In the genomic region with DNA sequence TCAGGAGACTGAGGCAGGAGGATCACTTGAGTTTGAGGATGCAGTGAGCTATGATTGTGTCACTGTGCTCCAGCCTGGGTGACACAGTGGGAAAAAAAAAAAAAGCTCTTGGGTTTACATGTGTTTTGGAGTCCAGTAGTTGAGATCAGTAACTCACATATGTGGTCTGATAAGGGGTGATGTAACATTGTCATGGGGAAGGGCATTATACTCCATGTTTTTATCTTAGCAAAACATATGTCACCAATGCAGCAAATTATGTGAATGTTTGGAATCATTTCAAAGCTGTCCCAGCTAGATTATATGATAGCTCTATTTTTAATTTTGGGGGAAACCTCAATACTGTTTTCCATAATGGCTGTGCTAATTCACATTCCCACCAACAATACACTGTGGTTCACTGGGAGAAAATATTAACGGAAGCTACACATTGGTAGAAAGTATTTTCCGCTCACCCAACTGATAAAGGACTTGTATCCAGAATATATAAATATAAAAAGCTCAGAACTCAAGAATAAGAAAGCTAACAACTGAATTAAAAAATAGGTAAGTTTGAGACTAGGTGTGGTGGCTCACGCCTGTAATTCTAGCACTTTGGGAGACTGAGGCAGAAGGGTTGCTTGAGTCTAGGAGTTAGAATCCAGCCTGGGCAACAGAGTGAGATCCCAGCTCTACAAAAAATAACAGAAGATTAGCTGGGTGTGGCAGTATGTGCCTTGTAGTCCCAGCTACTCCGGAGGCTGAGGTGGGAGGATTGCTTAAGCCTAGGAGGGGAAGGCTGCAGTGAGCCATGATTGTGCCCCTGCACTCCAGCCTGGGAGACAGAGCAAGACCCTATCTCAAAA, we compare ENCODE assay signal across 1 cellular context.
TF ChIP-seq lines count a peak whose summit lies in the region.

No MANE protein-coding gene starts in this region.

TF ChIP-seq in K562, 482 proteins besides CTCF, POLR2A, EP300 and RAD21 (continued from another document and continues in another):
- TF ChIP-seq IRF1 (CRISPR knock-in tag; IDR thresholded peaks at IDR 0.05; ENCODE audit: borderline replicate concordance) = no peak
- TF ChIP-seq, protein P1, sequence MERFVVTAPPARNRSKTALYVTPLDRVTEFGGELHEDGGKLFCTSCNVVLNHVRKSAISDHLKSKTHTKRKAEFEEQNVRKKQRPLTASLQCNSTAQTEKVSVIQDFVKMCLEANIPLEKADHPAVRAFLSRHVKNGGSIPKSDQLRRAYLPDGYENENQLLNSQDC (CRISPR knock-in tag; IDR thresholded peaks at IDR 0.05) = no peak
- TF ChIP-seq ATF1 (CRISPR knock-in tag; IDR thresholded peaks at IDR 0.05) = no peak
- peak; percentile 70 for TF ChIP-seq ATF1 (tag; IDR thresholded peaks at IDR 0.05)
- TF ChIP-seq ZNF507 (tag; conservative IDR thresholded peaks at IDR 0.05) = no peak
- 0 out of 2 replicates have a peak, but pooled peaks have one; percentile 47 for TF ChIP-seq SMAD3 (CRISPR knock-in tag; conservative IDR thresholded peaks at IDR 0.05)
- TF ChIP-seq RFX1 (IDR thresholded peaks at IDR 0.05) = no peak
- TF ChIP-seq, protein P2, sequence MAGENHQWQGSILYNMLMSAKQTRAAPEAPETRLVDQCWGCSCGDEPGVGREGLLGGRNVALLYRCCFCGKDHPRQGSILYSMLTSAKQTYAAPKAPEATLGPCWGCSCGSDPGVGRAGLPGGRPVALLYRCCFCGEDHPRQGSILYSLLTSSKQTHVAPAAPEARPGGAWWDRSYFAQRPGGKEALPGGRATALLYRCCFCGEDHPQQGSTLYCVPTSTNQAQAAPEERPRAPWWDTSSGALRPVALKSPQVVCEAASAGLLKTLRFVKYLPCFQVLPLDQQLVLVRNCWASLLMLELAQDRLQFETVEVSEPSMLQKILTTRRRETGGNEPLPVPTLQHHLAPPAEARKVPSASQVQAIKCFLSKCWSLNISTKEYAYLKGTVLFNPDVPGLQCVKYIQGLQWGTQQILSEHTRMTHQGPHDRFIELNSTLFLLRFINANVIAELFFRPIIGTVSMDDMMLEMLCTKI (IDR thresholded peaks at IDR 0.05; ENCODE audit: partially characterized antibody) = no peak
- TF ChIP-seq ELF4 (CRISPR knock-in tag; IDR thresholded peaks at IDR 0.05) = peak; percentile 95
- TF ChIP-seq ZNF174 (CRISPR knock-in tag; IDR thresholded peaks at IDR 0.05) = no peak
- TF ChIP-seq CREB3 (tag; conservative IDR thresholded peaks at IDR 0.05; ENCODE audit: low read depth) = no peak; the same call in 1 of the 2 replicates
- TF ChIP-seq POLR2AphosphoS2 (IDR thresholded peaks at IDR 0.05; ENCODE audit: low read length) = no peak
- TF ChIP-seq THRAP3 (IDR thresholded peaks at IDR 0.05; ENCODE audit: borderline replicate concordance) = no peak
- TF ChIP-seq PHB (CRISPR knock-in tag; IDR thresholded peaks at IDR 0.05) = no peak
- TF ChIP-seq KAT8 (IDR thresholded peaks at IDR 0.05; ENCODE audit: low read depth) = no peak
- TF ChIP-seq TAF1 (IDR thresholded peaks at IDR 0.05; ENCODE audit: control insufficient read depth, extremely low read depth, insufficient read depth, low read length, severe bottlenecking) = no peak
- TF ChIP-seq ZNF224 (CRISPR knock-in tag; IDR thresholded peaks at IDR 0.05) = no peak
- TF ChIP-seq DEAF1 (CRISPR knock-in tag; IDR thresholded peaks at IDR 0.05) = no peak
- TF ChIP-seq CAMTA2 (CRISPR knock-in tag; conservative IDR thresholded peaks at IDR 0.05) = no peak
- no peak for TF ChIP-seq NUFIP1 (IDR thresholded peaks at IDR 0.05; ENCODE audit: partially characterized antibody)
- no peak for TF ChIP-seq POLR2B (IDR thresholded peaks at IDR 0.05; ENCODE audit: low read depth, partially characterized antibody)
- TF ChIP-seq KLF10 (CRISPR knock-in tag; IDR thresholded peaks at IDR 0.05) = no peak
- TF ChIP-seq MCM3 (IDR thresholded peaks at IDR 0.05) = no peak
- TF ChIP-seq ZNF75A (CRISPR knock-in tag; IDR thresholded peaks at IDR 0.05) = no peak
- TF ChIP-seq CBX2 (IDR thresholded peaks at IDR 0.05; ENCODE audit: insufficient read depth, low read length, poor library complexity, severe bottlenecking) = no peak
- no peak for TF ChIP-seq CBX8 (IDR thresholded peaks at IDR 0.05; ENCODE audit: borderline replicate concordance, extremely low read depth, low read depth, low read length, poor library complexity, severe bottlenecking)
- peak; percentile 71 for TF ChIP-seq MTA1 (IDR thresholded peaks at IDR 0.05; ENCODE audit: borderline replicate concordance)
- TF ChIP-seq SUPT5H (IDR thresholded peaks at IDR 0.05) = no peak
- no peak for TF ChIP-seq TCF7L2 (IDR thresholded peaks at IDR 0.05; ENCODE audit: low read depth, low read length)
- no peak for TF ChIP-seq ZNF212 (CRISPR knock-in tag; IDR thresholded peaks at IDR 0.05)
- 0 out of 2 replicates have a peak, but pooled peaks have one; percentile 57 for TF ChIP-seq ADNP (tag; IDR thresholded peaks at IDR 0.05)
- 0 out of 2 replicates have a peak, but pooled peaks have one; percentile 41 for TF ChIP-seq MTA3 (IDR thresholded peaks at IDR 0.05; ENCODE audit: borderline replicate concordance)
- no peak for TF ChIP-seq USF2 (CRISPR knock-in tag; IDR thresholded peaks at IDR 0.05)
- TF ChIP-seq ZNF444 (CRISPR knock-in tag; IDR thresholded peaks at IDR 0.05) = 0 out of 2 replicates have a peak, but pooled peaks have one; percentile 42
- TF ChIP-seq, protein P3, sequence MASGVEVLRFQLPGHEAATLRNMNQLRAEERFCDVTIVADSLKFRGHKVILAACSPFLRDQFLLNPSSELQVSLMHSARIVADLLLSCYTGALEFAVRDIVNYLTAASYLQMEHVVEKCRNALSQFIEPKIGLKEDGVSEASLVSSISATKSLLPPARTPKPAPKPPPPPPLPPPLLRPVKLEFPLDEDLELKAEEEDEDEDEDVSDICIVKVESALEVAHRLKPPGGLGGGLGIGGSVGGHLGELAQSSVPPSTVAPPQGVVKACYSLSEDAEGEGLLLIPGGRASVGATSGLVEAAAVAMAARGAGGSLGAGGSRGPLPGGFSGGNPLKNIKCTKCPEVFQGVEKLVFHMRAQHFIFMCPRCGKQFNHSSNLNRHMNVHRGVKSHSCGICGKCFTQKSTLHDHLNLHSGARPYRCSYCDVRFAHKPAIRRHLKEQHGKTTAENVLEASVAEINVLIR (CRISPR knock-in tag; IDR thresholded peaks at IDR 0.05) = no peak
- peak; percentile 81 for TF ChIP-seq ZNF263 (CRISPR knock-in tag; IDR thresholded peaks at IDR 0.05; ENCODE audit: borderline replicate concordance)
- TF ChIP-seq HDAC3 (IDR thresholded peaks at IDR 0.05; ENCODE audit: borderline replicate concordance, partially characterized antibody) = peak; percentile 91
- TF ChIP-seq ETV6 (IDR thresholded peaks at IDR 0.05; ENCODE audit: borderline replicate concordance in 1 of 2, low read depth in 2 of 2, low read length in 1 of 2) = peak in 1 of 2 experiments; percentile 49; a peak in 1 of 4 replicates
- no peak for TF ChIP-seq ETV6 (CRISPR knock-in tag; IDR thresholded peaks at IDR 0.05; ENCODE audit: borderline replicate concordance)
- no peak for TF ChIP-seq BMI1 (IDR thresholded peaks at IDR 0.05; ENCODE audit: low read length)
- TF ChIP-seq ZSCAN29 (IDR thresholded peaks at IDR 0.05) = no peak
- peak; percentile 43 for TF ChIP-seq SMAD1 (IDR thresholded peaks at IDR 0.05; ENCODE audit: low read depth, low read length, partially characterized antibody)
- TF ChIP-seq GATA2 (CRISPR knock-in tag; IDR thresholded peaks at IDR 0.05) = peak; percentile 81
- TF ChIP-seq CREBBP (IDR thresholded peaks at IDR 0.05; ENCODE audit: low read depth, low read length) = no peak
- TF ChIP-seq ARNT (IDR thresholded peaks at IDR 0.05) = peak; percentile 60 to 89; a peak in 3 of 4 replicates
- TF ChIP-seq ARID1B (IDR thresholded peaks at IDR 0.05) = peak; percentile 98
- TF ChIP-seq FOXA1 (IDR thresholded peaks at IDR 0.05; ENCODE audit: borderline replicate concordance) = no peak
- TF ChIP-seq MCM2 (IDR thresholded peaks at IDR 0.05; ENCODE audit: low read depth) = no peak
- TF ChIP-seq KDM4B (IDR thresholded peaks at IDR 0.05; ENCODE audit: borderline replicate concordance in 2 of 2, low read depth in 1 of 2) = no peak
- no peak for TF ChIP-seq ZC3H8 (IDR thresholded peaks at IDR 0.05)
- TF ChIP-seq ZNF184 (CRISPR knock-in tag; IDR thresholded peaks at IDR 0.05) = no peak
- TF ChIP-seq, protein P4, sequence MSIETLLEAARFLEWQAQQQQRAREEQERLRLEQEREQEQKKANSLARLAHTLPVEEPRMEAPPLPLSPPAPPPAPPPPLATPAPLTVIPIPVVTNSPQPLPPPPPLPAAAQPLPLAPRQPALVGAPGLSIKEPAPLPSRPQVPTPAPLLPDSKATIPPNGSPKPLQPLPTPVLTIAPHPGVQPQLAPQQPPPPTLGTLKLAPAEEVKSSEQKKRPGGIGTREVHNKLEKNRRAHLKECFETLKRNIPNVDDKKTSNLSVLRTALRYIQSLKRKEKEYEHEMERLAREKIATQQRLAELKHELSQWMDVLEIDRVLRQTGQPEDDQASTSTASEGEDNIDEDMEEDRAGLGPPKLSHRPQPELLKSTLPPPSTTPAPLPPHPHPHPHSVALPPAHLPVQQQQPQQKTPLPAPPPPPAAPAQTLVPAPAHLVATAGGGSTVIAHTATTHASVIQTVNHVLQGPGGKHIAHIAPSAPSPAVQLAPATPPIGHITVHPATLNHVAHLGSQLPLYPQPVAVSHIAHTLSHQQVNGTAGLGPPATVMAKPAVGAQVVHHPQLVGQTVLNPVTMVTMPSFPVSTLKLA (conservative IDR thresholded peaks at IDR 0.05) = peak in 1 of 2 experiments; percentile 45; a peak in 1 of 4 replicates
- TF ChIP-seq XRCC3 (IDR thresholded peaks at IDR 0.05) = no peak
- TF ChIP-seq SMARCE1 (IDR thresholded peaks at IDR 0.05) = peak; percentile 96
- peak; percentile 81; the same call in 1 of the 2 replicates for TF ChIP-seq TARDBP (IDR thresholded peaks at IDR 0.05)
- no peak for TF ChIP-seq HIVEP1 (CRISPR knock-in tag; IDR thresholded peaks at IDR 0.05)
- TF ChIP-seq ZNF696 (CRISPR knock-in tag; conservative IDR thresholded peaks at IDR 0.05) = no peak
- TF ChIP-seq THAP7 (CRISPR knock-in tag; IDR thresholded peaks at IDR 0.05) = no peak
- TF ChIP-seq NFE2 (IDR thresholded peaks at IDR 0.05; ENCODE audit: low read depth) = 0 out of 2 replicates have a peak, but pooled peaks have one; percentile 28
- no peak for TF ChIP-seq POLR2G (IDR thresholded peaks at IDR 0.05; ENCODE audit: low read depth, low read length)
- peak; percentile 98 for TF ChIP-seq SMARCA4 (IDR thresholded peaks at IDR 0.05)
